24 cellular contexts compared by ENCODE assay signal in the genomic region with DNA sequence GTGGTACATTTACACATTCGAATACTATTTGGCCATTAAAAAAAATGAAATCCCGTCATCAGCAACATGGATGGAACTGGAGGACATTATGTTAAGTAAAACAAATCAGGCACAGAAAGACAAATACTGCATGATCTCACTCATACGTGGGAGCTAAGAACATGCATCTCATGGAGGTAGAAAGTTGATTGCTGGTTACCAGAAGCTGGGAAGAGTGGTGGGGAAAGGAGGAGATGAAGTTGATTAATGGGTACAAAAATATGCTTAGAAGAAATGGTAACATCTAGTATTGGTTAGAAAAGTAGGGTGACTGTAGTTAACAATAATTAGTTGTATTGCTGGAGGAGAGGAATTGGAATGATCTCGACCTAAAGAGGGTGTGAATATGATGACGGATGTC. TPM values are rescaled to one million over a fixed set of nuclear protein-coding genes. Genes with fewer than 3 reads are reported as not detected.
DNase-seq lines count a peak whose midpoint lies in the region; ATAC-seq and TF ChIP-seq lines count a peak whose summit lies in the region.
"Had no signal": no experiment of that assay in that cellular context is flagged by ENCODE, and none has a peak within 500 bp of the region (broad histone marks: within the 10 kb centered on the region; RNA-seq: fewer than 3 reads in every experiment).

No MANE protein-coding gene starts in this region.

- no peak for DNase-seq in activated T-cell treated with anti-CD3 and anti-CD28 coated beads, Interleukin-2, amount 50 U/mL, for 24 hours
- DNase-seq in activated T-cell treated with anti-CD3 and anti-CD28 coated beads, Interleukin-2, amount 50 U/mL, for 1 hour: no peak
- DNase-seq in NAMALWA (ENCODE audit: low spot score) (peak; percentile 13), neural crest cell (ENCODE audit: low read depth, low spot score) (no peak), left colon (no peak), medulla oblongata (ENCODE audit: extremely low spot score) (no peak), psoas muscle (no peak)
- DNase-seq in activated naive CD8-positive, alpha-beta T cell treated with anti-CD3 and anti-CD28 coated beads, Interleukin-2, amount 10 ng/mL, durations not matched to agents 7 days and 5 days: no peak
- DNase-seq: amniotic stem cell, DMS153, foreskin fibroblast, GDM1, hypothalamus, mammary epithelial cell, NCI-H1417 treated with DMSO at 0.1 percent for 48 hours, NCI-H524 treated with DMSO at 0.1 percent for 48 hours, SK-N-SH, thyroid gland had no signal

- H3K9me3 ChIP-seq in psoas muscle: no peaks in the 10 kb centered on the region
- H3K9me3 ChIP-seq: SK-N-SH, thyroid gland had no signal

- no peak for ATAC-seq in activated naive CD8-positive, alpha-beta T cell treated with anti-CD3 and anti-CD28 coated beads, Interleukin-2, amount 10 ng/mL, durations not matched to agents 7 days and 5 days (ENCODE audit: low read depth)
- no peak for ATAC-seq in left colon
- ATAC-seq in psoas muscle: no peak
- ATAC-seq: stimulated activated memory B cell treated with anti-CD40 and anti-IgM and Interleukin-4, amounts not matched to agents 10 μg/mL and 1 μg/mL and 100 μg/mL, for 72 hours had no signal

- peaks cover 64% of the 10 kb centered on the region for H3K4me1 Mint-ChIP-seq in activated T-cell treated with anti-CD3 and anti-CD28 coated beads, Interleukin-2, amount 50 U/mL, for 24 hours (ENCODE audit: low read depth)
- H3K4me1 Mint-ChIP-seq in activated naive CD8-positive, alpha-beta T cell treated with anti-CD3 and anti-CD28 coated beads, Interleukin-2, amount 10 ng/mL, durations not matched to agents 7 days and 5 days: peaks cover 59% of the 10 kb centered on the region
- H3K4me1 Mint-ChIP-seq in neural crest cell: peaks cover 51% of the 10 kb centered on the region

- H3K9me3 Mint-ChIP-seq in activated T-cell treated with anti-CD3 and anti-CD28 coated beads, Interleukin-2, amount 50 U/mL, for 24 hours: no peaks in the 10 kb centered on the region
- no peaks in the 10 kb centered on the region for H3K9me3 Mint-ChIP-seq in activated naive CD8-positive, alpha-beta T cell treated with anti-CD3 and anti-CD28 coated beads, Interleukin-2, amount 10 ng/mL, durations not matched to agents 7 days and 5 days
- no peaks in the 10 kb centered on the region for H3K9me3 Mint-ChIP-seq in neural crest cell
- H3K9me3 Mint-ChIP-seq: dendritic cell treated with granulocyte-macrophage colony-stimulating factor and Interleukin-4, amounts not matched to agents 40 ng/mL and 50 ng/mL, for 4 days; stimulated activated memory B cell treated with anti-CD40 and anti-IgM and Interleukin-4, amounts not matched to agents 10 μg/mL and 1 μg/mL and 100 μg/mL, for 72 hours had no signal

- H3K27ac ChIP-seq in psoas muscle: no peak overlapping the region
- H3K27ac ChIP-seq: cardiac muscle cell, RWPE1, thyroid gland had no signal

- H3K36me3 ChIP-seq in psoas muscle (ENCODE audit: insufficient read depth in 1 of 2, low read depth in 1 of 2): no peaks in the 10 kb centered on the region
- H3K36me3 ChIP-seq: cardiac muscle cell, thyroid gland had no signal

- H3K36me3 Mint-ChIP-seq in activated T-cell treated with anti-CD3 and anti-CD28 coated beads, Interleukin-2, amount 50 U/mL, for 24 hours (ENCODE audit: low read depth): peaks cover 13% of the 10 kb centered on the region
- H3K36me3 Mint-ChIP-seq in activated naive CD8-positive, alpha-beta T cell treated with anti-CD3 and anti-CD28 coated beads, Interleukin-2, amount 10 ng/mL, durations not matched to agents 7 days and 5 days: peaks cover 7% of the 10 kb centered on the region
- H3K36me3 Mint-ChIP-seq in neural crest cell (ENCODE audit: low read depth): no peaks in the 10 kb centered on the region
- H3K36me3 Mint-ChIP-seq: stimulated activated memory B cell treated with anti-CD40 and anti-IgM and Interleukin-4, amounts not matched to agents 10 μg/mL and 1 μg/mL and 100 μg/mL, for 72 hours had no signal

- WGBS in psoas muscle, 3 donors: 85 to 87% (median 86%) methylated on average over 5 of the region's 5 CpGs

- intact Hi-C loops in left colon (cut with DNase I, micrococcal nuclease): no loop called here
- intact Hi-C loops in psoas muscle (cut with DNase I): no loop called here

- peak overlapping the region; percentile 93 for H3K27ac Mint-ChIP-seq in activated T-cell treated with anti-CD3 and anti-CD28 coated beads, Interleukin-2, amount 50 U/mL, for 24 hours
- H3K27ac Mint-ChIP-seq in activated naive CD8-positive, alpha-beta T cell treated with anti-CD3 and anti-CD28 coated beads, Interleukin-2, amount 10 ng/mL, durations not matched to agents 7 days and 5 days: peak overlapping the region; percentile 88
- H3K27ac Mint-ChIP-seq in neural crest cell (ENCODE audit: unreplicated experiment): no peak overlapping the region
- H3K27ac Mint-ChIP-seq: dendritic cell treated with granulocyte-macrophage colony-stimulating factor and Interleukin-4, amounts not matched to agents 40 ng/mL and 50 ng/mL, for 4 days; stimulated activated memory B cell treated with anti-CD40 and anti-IgM and Interleukin-4, amounts not matched to agents 10 μg/mL and 1 μg/mL and 100 μg/mL, for 72 hours had no signal

- POLR2A ChIA-PET in activated naive CD8-positive, alpha-beta T cell treated with anti-CD3 and anti-CD28 coated beads, Interleukin-2, amount 10 ng/mL, durations not matched to agents 7 days and 5 days (lab: Charles Lee): interaction anchor here (1.0 to 4.9 kb wide), 3 partner anchors 26 to 297 kb away, joined by 3 to 111 read pairs (median 49); a partner anchor contains a TSS

- peaks cover 7 to 98% (median 38%) of the 10 kb centered on the region in 3 donors for H3K27me3 ChIP-seq in psoas muscle (ENCODE audit: insufficient read depth in 3 of 3, low read length in 2 of 3)

- H3K4me1 ChIP-seq in psoas muscle: peaks cover 20% of the 10 kb centered on the region

- TF ChIP-seq CTCF in neural crest cell (conservative IDR thresholded peaks at IDR 0.05): no peak
- TF ChIP-seq CTCF in psoas muscle (IDR thresholded peaks at IDR 0.05): no peak

- no peak overlapping the region for H3K4me3 ChIP-seq in psoas muscle
- H3K4me3 ChIP-seq: cardiac muscle cell, thyroid gland had no signal

- H3K27me3 Mint-ChIP-seq in activated T-cell treated with anti-CD3 and anti-CD28 coated beads, Interleukin-2, amount 50 U/mL, for 24 hours: no peaks in the 10 kb centered on the region
- peaks cover 3% of the 10 kb centered on the region for H3K27me3 Mint-ChIP-seq in activated naive CD8-positive, alpha-beta T cell treated with anti-CD3 and anti-CD28 coated beads, Interleukin-2, amount 10 ng/mL, durations not matched to agents 7 days and 5 days
- H3K27me3 Mint-ChIP-seq in neural crest cell (ENCODE audit: low read depth): peaks cover 78% of the 10 kb centered on the region

- peak overlapping the region; percentile 88 for H3K4me3 Mint-ChIP-seq in activated T-cell treated with anti-CD3 and anti-CD28 coated beads, Interleukin-2, amount 50 U/mL, for 24 hours
- peak overlapping the region; percentile 82 for H3K4me3 Mint-ChIP-seq in activated naive CD8-positive, alpha-beta T cell treated with anti-CD3 and anti-CD28 coated beads, Interleukin-2, amount 10 ng/mL, durations not matched to agents 7 days and 5 days
- peak overlapping the region; percentile 88 for H3K4me3 Mint-ChIP-seq in neural crest cell
- H3K4me3 Mint-ChIP-seq: dendritic cell treated with granulocyte-macrophage colony-stimulating factor and Interleukin-4, amounts not matched to agents 40 ng/mL and 50 ng/mL, for 4 days; stimulated activated memory B cell treated with anti-CD40 and anti-IgM and Interleukin-4, amounts not matched to agents 10 μg/mL and 1 μg/mL and 100 μg/mL, for 72 hours had no signal

RNA-seq across cellular contexts. Expression of a gene that starts 24.6 kb away (rescaled TPM):
- total RNA-seq in activated naive CD8-positive, alpha-beta T cell treated with anti-CD3 and anti-CD28 coated beads, Interleukin-2, amount 10 ng/mL, durations not matched to agents 7 days and 5 days: 100 to 1,000 TPM; 128 to 143 TPM
- 117 and 129 TPM in 2 replicates for total RNA-seq in neural crest cell
- total RNA-seq in left colon: 10 to 100 TPM; 79.0 to 84.5 TPM
- 100 to 1,000 TPM in 3 of 4 donors, 10 to 100 TPM in 1; 85.2 to 167 (median 122) TPM for total RNA-seq in psoas muscle
- 10 to 100 TPM; 34.8 to 79.1 (median 76.0) TPM for polyA plus RNA-seq in psoas muscle

RNA-seq across cellular contexts. Expression of a gene that starts 45.9 kb away (rescaled TPM):
- total RNA-seq in activated naive CD8-positive, alpha-beta T cell treated with anti-CD3 and anti-CD28 coated beads, Interleukin-2, amount 10 ng/mL, durations not matched to agents 7 days and 5 days: 1 to 10 TPM; 3.4 to 4.3 TPM
- total RNA-seq in neural crest cell (4.7 and 6.3 TPM in 2 replicates), left colon (under 1 TPM in 1 of 2 donors, not detected in 1; 0.31 TPM), psoas muscle (not detected)
- under 1 TPM in 1 of 3 donors, not detected in 2; 0.03 TPM for polyA plus RNA-seq in psoas muscle
- total RNA-seq: M059J, myocyte had no signal

RNA-seq across cellular contexts. Expression of a gene that starts 55.9 kb away (rescaled TPM):
- total RNA-seq in activated naive CD8-positive, alpha-beta T cell treated with anti-CD3 and anti-CD28 coated beads, Interleukin-2, amount 10 ng/mL, durations not matched to agents 7 days and 5 days: 10 to 100 TPM; 66.6 to 73.2 TPM
- 38.4 and 45.3 TPM in 2 replicates for total RNA-seq in neural crest cell
- total RNA-seq in left colon: 10 to 100 TPM; 34.8 to 36.5 TPM
- total RNA-seq in psoas muscle: 1 to 10 TPM; 2.8 to 4.5 (median 4.0) TPM
- 1 to 10 TPM; 3.1 to 6.3 (median 3.6) TPM for polyA plus RNA-seq in psoas muscle
